Comparison of ENCODE assay signal across 8 cellular contexts in the genomic region with DNA sequence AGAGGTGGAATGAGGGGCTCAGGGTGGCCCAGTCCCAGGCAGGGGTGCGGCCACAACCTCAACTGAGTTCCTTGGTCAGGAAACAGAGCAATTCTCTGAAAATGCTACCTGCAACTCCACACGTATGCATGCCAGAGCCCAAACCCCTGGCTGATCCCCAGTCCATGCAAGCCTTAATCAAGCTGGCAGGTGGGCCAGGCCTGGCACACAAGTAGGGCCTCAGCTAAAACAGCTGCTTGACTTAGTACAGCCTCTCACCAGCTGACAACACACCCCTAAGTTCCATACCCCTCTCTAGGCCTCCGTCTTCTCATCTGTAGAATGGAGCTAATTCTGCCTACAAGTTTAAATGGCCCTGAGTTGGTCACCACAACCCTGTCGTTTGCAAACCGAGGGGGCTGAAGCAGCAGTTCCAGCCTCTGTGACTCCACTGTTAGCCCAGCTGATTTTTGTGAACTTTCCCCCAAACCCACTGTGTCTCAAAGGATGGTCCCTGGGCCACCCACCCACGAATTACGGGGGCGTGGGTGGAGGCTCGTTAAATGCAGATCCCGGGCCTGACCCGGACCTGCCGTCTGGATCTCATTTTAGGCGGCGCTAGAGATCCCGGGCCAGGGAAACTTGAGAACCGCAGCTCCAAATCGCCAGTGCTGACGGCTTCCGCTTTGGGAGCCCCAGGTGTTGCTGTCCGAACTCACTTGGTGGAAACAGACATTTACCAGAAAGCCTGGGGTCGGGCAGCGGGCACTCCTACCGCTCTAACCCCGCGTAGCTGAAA. TPM values are rescaled to one million over a fixed set of nuclear protein-coding genes. Genes with fewer than 3 reads are reported as not detected.
DNase-seq lines count a peak whose midpoint lies in the region; TF ChIP-seq lines count a peak whose summit lies in the region.

No MANE protein-coding gene starts in this region.

- H2BK120ac ChIP-seq in H9 (ENCODE audit: low read depth, low read length, poor library complexity, severe bottlenecking): no peak overlapping the region
- no peak overlapping the region for H2BK120ac ChIP-seq in mesenchymal stem cell (ENCODE audit: low read depth, low read length)

- H4K8ac ChIP-seq in H9 (replicated peaks; ENCODE audit: insufficient read length, low read depth, low read length) (no peak overlapping the region), mesenchymal stem cell (ENCODE audit: low read length) (no peak overlapping the region)

- H2BK12ac ChIP-seq in H9 (ENCODE audit: insufficient read length, low read depth, low read length) (no peak overlapping the region), mesenchymal stem cell (ENCODE audit: low read length in 2 of 2) (no peak overlapping the region)

- TF ChIP-seq CTCF in GM06990 (IDR thresholded peaks at IDR 0.05; ENCODE audit: insufficient read depth, low read length, poor library complexity, severe bottlenecking) (peak; percentile 31), H9 (conservative IDR thresholded peaks at IDR 0.05) (peak; percentile 61), endothelial cell (IDR thresholded peaks at IDR 0.05; ENCODE audit: unreplicated experiment) (no peak), thyroid gland (IDR thresholded peaks at IDR 0.05) (peak in 4 of 6 experiments; percentile 15 to 43 (median 21))

- no peaks in the 10 kb centered on the region for H3K36me3 ChIP-seq in GM06990 (ENCODE audit: control insufficient read depth, insufficient read depth, low read length)
- H3K36me3 ChIP-seq in mesenchymal stem cell (ENCODE audit: control insufficient read depth in 1 of 2, insufficient read depth in 2 of 2, low read depth in 1 of 2, low read length in 2 of 2): no peaks in the 10 kb centered on the region
- no peaks in the 10 kb centered on the region for H3K36me3 ChIP-seq in thyroid gland

- no peak overlapping the region for H2BK20ac ChIP-seq in H9 (ENCODE audit: low read depth, low read length, poor library complexity, severe bottlenecking)

- H2BK15ac ChIP-seq in H9 (ENCODE audit: low read depth, low read length) (no peak overlapping the region), mesenchymal stem cell (ENCODE audit: low read depth, poor library complexity, severe bottlenecking) (no peak overlapping the region)

- H3K4me1 Mint-ChIP-seq in H9 (peaks cover 39 to 41% of the 10 kb centered on the region in 2 experiments), endothelial cell (ENCODE audit: unreplicated experiment) (peaks cover 3% of the 10 kb centered on the region)

- peak overlapping the region; percentile 38 for H3K4me2 ChIP-seq in H9 (ENCODE audit: insufficient read depth, insufficient read length, low read length)
- peak overlapping the region; percentile 98 for H3K4me2 ChIP-seq in mesenchymal stem cell (ENCODE audit: low read length, poor library complexity, severe bottlenecking)

- TF ChIP-seq POLR2A in thyroid gland (IDR thresholded peaks at IDR 0.05): no peak

- H3K79me1 ChIP-seq in H9 (ENCODE audit: insufficient read depth, low read depth, low read length, poor library complexity, severe bottlenecking): no peaks in the 10 kb centered on the region
- no peaks in the 10 kb centered on the region for H3K79me1 ChIP-seq in mesenchymal stem cell (replicated peaks; ENCODE audit: low read length, poor library complexity, severe bottlenecking)

- H3K4ac ChIP-seq in H9 (ENCODE audit: low read depth, low read length): no peak overlapping the region
- H3K4ac ChIP-seq in mesenchymal stem cell (ENCODE audit: low read depth in 1 of 2, low read length in 2 of 2): no peak overlapping the region

- H3K27me3 Mint-ChIP-seq in H9 (ENCODE audit: low read depth): peaks cover 26% of the 10 kb centered on the region
- H3K27me3 Mint-ChIP-seq in endothelial cell (ENCODE audit: unreplicated experiment): peaks cover 13% of the 10 kb centered on the region

- H3K14ac ChIP-seq in H9 (ENCODE audit: insufficient read depth, low read length) (peak overlapping the region; percentile 84), mesenchymal stem cell (ENCODE audit: low read length in 2 of 2) (no peak overlapping the region)

- no peak overlapping the region for H3K18ac ChIP-seq in H9 (ENCODE audit: insufficient read length, low read depth, low read length)
- H3K18ac ChIP-seq in mesenchymal stem cell (ENCODE audit: low read depth in 1 of 2, low read length in 2 of 2): no peak overlapping the region

- no peaks in the 10 kb centered on the region; a peak in 1 of 5 replicates for H3K9me3 Mint-ChIP-seq in H9
- H3K9me3 Mint-ChIP-seq in endothelial cell (ENCODE audit: unreplicated experiment): no peaks in the 10 kb centered on the region

- H2AFZ ChIP-seq in H9 (ENCODE audit: low read length) (no peak overlapping the region), mesenchymal stem cell (ENCODE audit: low read depth, low read length) (no peak overlapping the region)

- H3K27ac ChIP-seq in H9 (ENCODE audit: insufficient read length, low read depth, low read length) (no peak overlapping the region), mesenchymal stem cell (ENCODE audit: low read length, poor library complexity, severe bottlenecking) (no peak overlapping the region), thyroid gland (peak overlapping the region; percentile 5 to 80 (median 75))

- H3K9me3 ChIP-seq in H9 (ENCODE audit: control insufficient read depth, low read depth, low read length) (no peaks in the 10 kb centered on the region), mesenchymal stem cell (ENCODE audit: control insufficient read depth, low read length) (no peaks in the 10 kb centered on the region), thyroid gland (no peaks in the 10 kb centered on the region)

- H3K23ac ChIP-seq in H9 (ENCODE audit: insufficient read length, low read depth, low read length) (no peak overlapping the region), mesenchymal stem cell (ENCODE audit: low read length in 2 of 2) (no peak overlapping the region)

- no peaks in the 10 kb centered on the region for H3K79me2 ChIP-seq in H9 (ENCODE audit: insufficient read depth, low read length)

- H3T11ph ChIP-seq in H9 (ENCODE audit: low read length): no peak overlapping the region

- H3K56ac ChIP-seq in H9 (ENCODE audit: insufficient read length, low read depth, low read length): no peak overlapping the region

- H3K4me3 ChIP-seq in GM06990 (replicated peaks; ENCODE audit: low read depth, low read length) (peak overlapping the region; percentile 68), mesenchymal stem cell (ENCODE audit: insufficient read depth in 1 of 2, low read depth in 1 of 2, low read length in 2 of 2) (peak overlapping the region; percentile 71 to 82), thyroid gland (replicated peaks in 1 of 3) (peak overlapping the region; percentile 24 to 71 (median 59))

- H3K4me3 Mint-ChIP-seq in H9: peak overlapping the region; percentile 69 to 83
- peak overlapping the region; percentile 81 for H3K4me3 Mint-ChIP-seq in endothelial cell (ENCODE audit: unreplicated experiment)

- H3K36me3 Mint-ChIP-seq in H9 (ENCODE audit: insufficient read depth in 1 of 3, low read depth in 3 of 3) (no peaks in the 10 kb centered on the region; a peak in 2 of 7 replicates), endothelial cell (ENCODE audit: low read depth, unreplicated experiment) (no peaks in the 10 kb centered on the region)

- H4K5ac ChIP-seq in H9 (ENCODE audit: insufficient read length, low read depth, low read length): no peak overlapping the region

- no CpG with 5 or more reads among the region's 25 CpGs for WGBS in H9 (ENCODE audit: extremely low coverage, insufficient read length, low lambda C conversion rate)
- WGBS in mesenchymal stem cell: 18% methylated on average over 25 of the region's 25 CpGs
- 27 to 89% methylated on average over 5 to 14 of the region's 25 CpGs for WGBS in thyroid gland, 2 donors

- intact Hi-C loops in thyroid gland (cut with DNase I): no loop called here

- H3K4me1 ChIP-seq in H9 (ENCODE audit: insufficient read depth, low read length) (peaks cover 7% of the 10 kb centered on the region; the same call in 1 of the 2 replicates), mesenchymal stem cell (ENCODE audit: control insufficient read depth, insufficient read depth, low read depth, low read length) (peaks cover 14% of the 10 kb centered on the region), thyroid gland (peaks cover 24 to 37% of the 10 kb centered on the region in 2 donors)

- H3K9ac ChIP-seq in H9 (ENCODE audit: extremely low read depth, insufficient read length, low read length): peak overlapping the region; percentile 56
- peak overlapping the region; percentile 79 for H3K9ac ChIP-seq in mesenchymal stem cell (ENCODE audit: low read length)

- H2AK5ac ChIP-seq in H9 (ENCODE audit: insufficient read length, low read length): no peak overlapping the region
- no peak overlapping the region for H2AK5ac ChIP-seq in mesenchymal stem cell (ENCODE audit: low read length, severe bottlenecking)

- H3K27me3 ChIP-seq in GM06990 (replicated peaks; ENCODE audit: control insufficient read depth, insufficient read depth, low read length): no peaks in the 10 kb centered on the region
- peaks cover 9% of the 10 kb centered on the region; the same call in 1 of the 2 replicates for H3K27me3 ChIP-seq in H9 (ENCODE audit: insufficient read depth, low read length)
- peaks cover 18 to 29% of the 10 kb centered on the region in 2 experiments for H3K27me3 ChIP-seq in mesenchymal stem cell (ENCODE audit: control insufficient read depth in 1 of 2, insufficient read depth in 1 of 2, low read length in 2 of 2)
- H3K27me3 ChIP-seq in thyroid gland: no peaks in the 10 kb centered on the region

- no peak overlapping the region for H4K91ac ChIP-seq in H9 (ENCODE audit: insufficient read length, low read depth, low read length)
- no peak overlapping the region for H4K91ac ChIP-seq in mesenchymal stem cell (ENCODE audit: low read length)

- no peaks in the 10 kb centered on the region for H4K20me1 ChIP-seq in H9 (ENCODE audit: control insufficient read depth, insufficient read depth, insufficient read length)

- H3K27ac Mint-ChIP-seq in H9 (peak overlapping the region in 1 of 3 experiments; percentile 75; a peak in 2 of 7 replicates), endothelial cell (ENCODE audit: unreplicated experiment) (no peak overlapping the region)

- no peak overlapping the region for H2BK5ac ChIP-seq in H9 (ENCODE audit: insufficient read length, low read length)
- H2BK5ac ChIP-seq in mesenchymal stem cell (ENCODE audit: low read depth, low read length, poor library complexity, severe bottlenecking): no peak overlapping the region

- DNase-seq in GM06990 (ENCODE audit: extremely low read depth, insufficient read length) (no peak), H9 (peak; percentile 82), RKO (ENCODE audit: low spot score) (peak; percentile 78), endothelial cell (ENCODE audit: low spot score) (peak; percentile 44), mesenchymal stem cell (peak; percentile 33), thyroid gland (peak; percentile 66 to 73), DMS153 (lab: John Stamatoyannopoulos, UW) (no peak), OCI-M2 (lab: John Stamatoyannopoulos, UW; ENCODE audit: unreplicated experiment) (no peak)

- peaks cover 4% of the 10 kb centered on the region for H3K23me2 ChIP-seq in H9 (ENCODE audit: insufficient read length, low read depth, low read length, poor library complexity, severe bottlenecking)

RNA-seq across cellular contexts. Expression of a gene that starts 0.9 kb away (rescaled TPM):
- total RNA-seq in H9 (2021) (8.2 and 11.0 TPM in 2 replicates), endothelial cell (ENCODE audit: unreplicated experiment) (1.0 TPM), thyroid gland (10 to 100 TPM in 2 of 4 donors, 1 to 10 TPM in 2; 4.7 to 26.9 (median 11.1) TPM)
- polyA plus RNA-seq in mesenchymal stem cell (2013, experiment 1 of 2): 0.01 TPM
- under 0.01 TPM for polyA plus RNA-seq in mesenchymal stem cell (2013, experiment 2 of 2)

RNA-seq across cellular contexts. Expression of a gene that starts 1.1 kb away (rescaled TPM):
- total RNA-seq in H9 (2021): 8.3 and 9.8 TPM in 2 replicates
- total RNA-seq in endothelial cell (ENCODE audit: unreplicated experiment): 0.33 TPM
- not detected for polyA plus RNA-seq in mesenchymal stem cell (2013, experiment 1 of 2)
- 0.04 TPM for polyA plus RNA-seq in mesenchymal stem cell (2013, experiment 2 of 2)
- total RNA-seq in thyroid gland: 1 to 10 TPM in 2 of 4 donors, under 1 TPM in 2; 0.71 to 2.5 (median 1.6) TPM

RNA-seq across cellular contexts. Expression of a gene that starts 36.7 kb away (rescaled TPM):
- 36.7 and 39.2 TPM in 2 replicates for total RNA-seq in H9 (2021)
- 40.1 TPM for total RNA-seq in endothelial cell (ENCODE audit: unreplicated experiment)
- polyA plus RNA-seq in mesenchymal stem cell (2013, experiment 1 of 2): 18.4 TPM
- 19.2 TPM for polyA plus RNA-seq in mesenchymal stem cell (2013, experiment 2 of 2)
- total RNA-seq in thyroid gland: 10 to 100 TPM; 29.0 to 31.7 (median 29.4) TPM

RNA-seq across cellular contexts. Expression of a gene that starts 46.4 kb away (rescaled TPM):
- total RNA-seq in H9 (2021): 30.3 and 34.6 TPM in 2 replicates
- 36.6 TPM for total RNA-seq in endothelial cell (ENCODE audit: unreplicated experiment)
- 54.5 TPM for polyA plus RNA-seq in mesenchymal stem cell (2013, experiment 1 of 2)
- polyA plus RNA-seq in mesenchymal stem cell (2013, experiment 2 of 2): 57.9 TPM
- 100 to 1,000 TPM in 3 of 4 donors, 10 to 100 TPM in 1; 79.0 to 132 (median 124) TPM for total RNA-seq in thyroid gland

Comparison
In these comparisons a context has a peak if more than half of its experiments do, and no peak if none do; other contexts are left out.
1. DNase-seq: peak in H9 (single experiment), RKO (single experiment), endothelial cell (single experiment), mesenchymal stem cell (single experiment) and thyroid gland (2 of 2); none in GM06990 (single experiment), DMS153 (single experiment) and OCI-M2 (single experiment).
2. H3K27ac ChIP-seq: peak in thyroid gland (3 of 3); none in H9 (single experiment) and mesenchymal stem cell (single experiment).
3. Peak in every context shown above with its lines, with median percentiles within 50 percentile points of each other: H3K4me3 ChIP-seq.